8 cellular contexts compared by ENCODE assay signal in genomic region chr14:22549981-22550670, GRCh38. TPM values are rescaled to one million over a fixed set of nuclear protein-coding genes. Genes with fewer than 3 reads are reported as not detected.
DNase-seq lines count a peak whose midpoint lies in the region; ATAC-seq, FAIRE-seq and TF ChIP-seq lines count a peak whose summit lies in the region.

No MANE protein-coding gene starts in this region.

- H3K36me3 ChIP-seq in upper lobe of right lung: no peaks in the 10 kb centered on the region

- H3K4me3 ChIP-seq in upper lobe of right lung: no peak overlapping the region

- TF ChIP-seq POLR2A in erythroblast (IDR thresholded peaks at IDR 0.05; ENCODE audit: low read length): no peak

- H3K4me1 ChIP-seq in upper lobe of right lung: peaks cover 25% of the 10 kb centered on the region

- CTCF ChIA-PET in HEK293T (lab: Yijun Ruan, JAX): interaction anchor here (0.6 to 1.2 kb wide), 2 partner anchors 9 to 82 kb away, joined by 3 read pairs; no protein-coding TSS in a partner anchor

- no peaks in the 10 kb centered on the region for H3K9me3 ChIP-seq in upper lobe of right lung

- TF ChIP-seq CTCF in upper lobe of right lung (IDR thresholded peaks at IDR 0.05): no peak

- POLR2A ChIA-PET in HEK293T (lab: Yijun Ruan, JAX): no interaction called here

- ATAC-seq in HG03280 (IDR thresholded peaks at IDR 0.05; ENCODE audit: unreplicated experiment): peak; percentile 49
- peak; percentile 82 for ATAC-seq in activated CD4-positive, CD25-positive, alpha-beta regulatory T cell treated with anti-CD3 and anti-CD28 coated beads, Interleukin-2, amount 50 U/mL, for 24 hours
- no peak for ATAC-seq in upper lobe of right lung

- intact Hi-C loops in upper lobe of right lung (cut with DNase I): loop anchor here (10.0 kb wide), 1 partner anchor 165 kb away; no protein-coding TSS in a partner anchor

- peak overlapping the region; percentile 24 for H3K27ac ChIP-seq in upper lobe of right lung

- FAIRE-seq in GM19239 (lab: Jason Lieb, UNC): peak; percentile 94

- no peak for DNase-seq in GM19239 (ENCODE audit: insufficient read length, low spot score)
- DNase-seq in glomerular visceral epithelial cell (ENCODE audit: extremely low spot score): peak; percentile 45
- DNase-seq in upper lobe of right lung: no peak
- DNase-seq in HEK293T (ENCODE audit: extremely low spot score): no peak
- DNase-seq in NCI-H2196 treated with DMSO at 0.1 percent for 48 hours (lab: John Stamatoyannopoulos, UW; ENCODE audit: unreplicated experiment): no peak
- DNase-seq in erythroblast (lab: John Stamatoyannopoulos, UW): no peak

- no peaks in the 10 kb centered on the region for H3K27me3 ChIP-seq in upper lobe of right lung

TF ChIP-seq in HEK293T, 16 proteins besides CTCF, POLR2A, EP300 and RAD21:
- TF ChIP-seq NFRKB (IDR thresholded peaks at IDR 0.05): no peak
- no peak for TF ChIP-seq FOXA1 (IDR thresholded peaks at IDR 0.05)
- no peak for TF ChIP-seq HDGF (IDR thresholded peaks at IDR 0.05; ENCODE audit: borderline replicate concordance)
- no peak for TF ChIP-seq SP1 (IDR thresholded peaks at IDR 0.05)
- TF ChIP-seq FOXK2 (IDR thresholded peaks at IDR 0.05): no peak
- TF ChIP-seq ARNT (IDR thresholded peaks at IDR 0.05): no peak

RNA-seq across cellular contexts. Expression of gene DAD1, which starts 38.9 kb away (rescaled TPM):
- total RNA-seq in upper lobe of right lung: 184 TPM

RNA-seq across cellular contexts. Expression of gene ABHD4, which starts 48.0 kb away (rescaled TPM):
- 34.2 TPM for total RNA-seq in upper lobe of right lung
